ENCODE assay signal across 1 cellular context in genomic region chr6:161432546-161432945, GRCh38.
TF ChIP-seq lines count a peak whose summit lies in the region.

No MANE protein-coding gene starts in this region.

TF ChIP-seq in A549, 52 proteins besides CTCF, POLR2A, EP300 and RAD21 (continued from another document):
- TF ChIP-seq USF2 (IDR thresholded peaks at IDR 0.05) (no peak), KDM1A (IDR thresholded peaks at IDR 0.05; ENCODE audit: low read depth) (no peak), HDAC2 (IDR thresholded peaks at IDR 0.05) (no peak)
- TF ChIP-seq, protein P1, sequence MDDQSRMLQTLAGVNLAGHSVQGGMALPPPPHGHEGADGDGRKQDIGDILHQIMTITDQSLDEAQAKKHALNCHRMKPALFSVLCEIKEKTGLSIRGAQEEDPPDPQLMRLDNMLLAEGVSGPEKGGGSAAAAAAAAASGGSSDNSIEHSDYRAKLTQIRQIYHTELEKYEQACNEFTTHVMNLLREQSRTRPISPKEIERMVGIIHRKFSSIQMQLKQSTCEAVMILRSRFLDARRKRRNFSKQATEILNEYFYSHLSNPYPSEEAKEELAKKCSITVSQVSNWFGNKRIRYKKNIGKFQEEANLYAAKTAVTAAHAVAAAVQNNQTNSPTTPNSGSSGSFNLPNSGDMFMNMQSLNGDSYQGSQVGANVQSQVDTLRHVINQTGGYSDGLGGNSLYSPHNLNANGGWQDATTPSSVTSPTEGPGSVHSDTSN (IDR thresholded peaks at IDR 0.05), result no peak
